In genomic region chr1:56411021-56411420, GRCh38 we compare ENCODE assay signal across 19 cellular contexts.
DNase-seq lines count a peak whose midpoint lies in the region; ATAC-seq and TF ChIP-seq lines count a peak whose summit lies in the region.
"Had no signal": no experiment of that assay in that cellular context is flagged by ENCODE, and none has a peak within 500 bp of the region (broad histone marks: within the 10 kb centered on the region; RNA-seq: fewer than 3 reads in every experiment).

No MANE protein-coding gene starts in this region.

- 40% methylated on average over 2 of the region's 2 CpGs for WGBS in right lobe of liver (ENCODE audit: insufficient coverage, low coverage, low lambda C conversion rate, missing lambda C conversion rate)
- WGBS in psoas muscle, 3 donors, result 77 to 93% (median 82%) methylated on average over 2 of the region's 2 CpGs
- 88% methylated on average over 2 of the region's 2 CpGs for WGBS in aorta, 2 donors
- WGBS in gastroesophageal sphincter (ENCODE audit: low coverage in 1 of 2), 2 donors, result 66 to 100% methylated on average over 1 to 2 of the region's 2 CpGs

- H3K27ac ChIP-seq in left ventricle myocardium inferior (replicated peaks) (peak overlapping the region; percentile 78), right lobe of liver (peak overlapping the region; percentile 58), psoas muscle (peak overlapping the region; percentile 4), aorta (ENCODE audit: low read depth in 1 of 2, low read length in 2 of 2) (peak overlapping the region in 1 of 2 donors; percentile 61), gastroesophageal sphincter (peak overlapping the region in 2 of 4 donors; percentile 12 to 40)
- H3K27ac ChIP-seq: C4-2B, RWPE1 had no signal

- TF ChIP-seq POLR2A in right lobe of liver (IDR thresholded peaks at IDR 0.05), result no peak
- no peak for TF ChIP-seq POLR2A in gastroesophageal sphincter (IDR thresholded peaks at IDR 0.05)

- H3K27me3 ChIP-seq in left ventricle myocardium inferior (ENCODE audit: low read depth) (no peaks in the 10 kb centered on the region), right lobe of liver (no peaks in the 10 kb centered on the region), psoas muscle (ENCODE audit: insufficient read depth in 3 of 3, low read length in 2 of 3) (peaks cover 0 to 3% (median 0%) of the 10 kb centered on the region in 3 donors), aorta (ENCODE audit: control insufficient read depth in 1 of 2, insufficient read depth in 2 of 2, low read length in 1 of 2) (no peaks in the 10 kb centered on the region), gastroesophageal sphincter (no peaks in the 10 kb centered on the region)

- no peaks in the 10 kb centered on the region for H3K9me3 Mint-ChIP-seq in activated CD4-positive, alpha-beta memory T cell treated with anti-CD3 and anti-CD28 coated beads for 36 hours

- no peak overlapping the region for H3K4me3 Mint-ChIP-seq in activated CD4-positive, alpha-beta memory T cell treated with anti-CD3 and anti-CD28 coated beads for 36 hours
- H3K4me3 Mint-ChIP-seq: H9 had no signal

- peaks cover 2% of the 10 kb centered on the region for H3K27me3 Mint-ChIP-seq in activated CD4-positive, alpha-beta memory T cell treated with anti-CD3 and anti-CD28 coated beads for 36 hours

- CTCF ChIA-PET in activated CD4-positive, alpha-beta memory T cell treated with anti-CD3 and anti-CD28 coated beads for 36 hours (lab: Charles Lee), result no interaction called here

- no peak for TF ChIP-seq CTCF in left ventricle myocardium inferior (IDR thresholded peaks at IDR 0.05; ENCODE audit: borderline replicate concordance)
- TF ChIP-seq CTCF in right lobe of liver (IDR thresholded peaks at IDR 0.05), result no peak
- no peak for TF ChIP-seq CTCF in psoas muscle (IDR thresholded peaks at IDR 0.05)
- TF ChIP-seq CTCF in gastroesophageal sphincter (IDR thresholded peaks at IDR 0.05), result no peak

- ATAC-seq in right lobe of liver (peak in 1 of 4 donors; percentile 18), psoas muscle (peak in 1 of 4 donors; percentile 22), aorta (ENCODE audit: low FRiP score) (peak; percentile 7), gastroesophageal sphincter (no peak)

- H3K27ac Mint-ChIP-seq in activated CD4-positive, alpha-beta memory T cell treated with anti-CD3 and anti-CD28 coated beads for 36 hours, result no peak overlapping the region
- H3K27ac Mint-ChIP-seq: H9 had no signal

- no peaks in the 10 kb centered on the region for H3K36me3 Mint-ChIP-seq in activated CD4-positive, alpha-beta memory T cell treated with anti-CD3 and anti-CD28 coated beads for 36 hours

- no peaks in the 10 kb centered on the region for H3K36me3 ChIP-seq in left ventricle myocardium inferior
- no peaks in the 10 kb centered on the region for H3K36me3 ChIP-seq in right lobe of liver
- H3K36me3 ChIP-seq in psoas muscle (ENCODE audit: insufficient read depth in 1 of 2, low read depth in 1 of 2), result no peaks in the 10 kb centered on the region
- no peaks in the 10 kb centered on the region for H3K36me3 ChIP-seq in aorta (ENCODE audit: control insufficient read depth in 1 of 2, insufficient read depth in 2 of 2, low read length in 1 of 2)
- no peaks in the 10 kb centered on the region for H3K36me3 ChIP-seq in gastroesophageal sphincter

- H3K4me1 Mint-ChIP-seq in activated CD4-positive, alpha-beta memory T cell treated with anti-CD3 and anti-CD28 coated beads for 36 hours (ENCODE audit: low read depth), result no peaks in the 10 kb centered on the region

- H3K4me3 ChIP-seq in left ventricle myocardium inferior (no peak overlapping the region), right lobe of liver (no peak overlapping the region), psoas muscle (no peak overlapping the region), aorta (ENCODE audit: low read length in 2 of 2) (no peak overlapping the region), gastroesophageal sphincter (no peak overlapping the region)

- POLR2A ChIA-PET in activated CD4-positive, alpha-beta memory T cell treated with anti-CD3 and anti-CD28 coated beads for 36 hours (lab: Charles Lee), result no interaction called here

- intact Hi-C loops in left ventricle myocardium inferior (cut with micrococcal nuclease) (no loop called here), cardiac septum (cut with DNase I) (loop anchor here (5.0 to 10.0 kb wide), 4 partner anchors 46 to 1046 kb away; no protein-coding TSS in a partner anchor), right lobe of liver (cut with DNase I) (no loop called here), psoas muscle (cut with DNase I) (no loop called here), aorta (cut with DNase I) (loop anchor here in 1 of 2 donors (10.0 kb wide), 1 partner anchor 164 kb away; the partner anchor contains the start of gene PLPP3)
- intact Hi-C loops in activated CD4-positive, alpha-beta memory T cell treated with anti-CD3 and anti-CD28 coated beads for 36 hours (cut with micrococcal nuclease), result no loop called here

- DNase-seq in left ventricle myocardium inferior (no peak), cardiac septum (ENCODE audit: low spot score) (no peak), right lobe of liver (no peak), psoas muscle (no peak), aorta (no peak), GOT3 (lab: John Stamatoyannopoulos, UW) (no peak)
- DNase-seq in activated CD4-positive, alpha-beta memory T cell treated with anti-CD3 and anti-CD28 coated beads for 36 hours, result no peak
- DNase-seq: DMS153; EL; H9; IMR-90; NCI-H1436 treated with DMSO at 0.1 percent for 48 hours; NCI-H2107; NCI-H226; NCI-H69; NK-92 treated with Interleukin-12 subunit alpha and Interleukin-12 subunit beta, amount 100 ng/mL, for 24 hours had no signal

- no peak for TF ChIP-seq EP300 in gastroesophageal sphincter (IDR thresholded peaks at IDR 0.05)

- H3K4me1 ChIP-seq in left ventricle myocardium inferior (peaks cover 27% of the 10 kb centered on the region), right lobe of liver (peaks cover 0 to 47% (median 17%) of the 10 kb centered on the region in 4 donors), psoas muscle (no peaks in the 10 kb centered on the region), aorta (ENCODE audit: control insufficient read depth in 1 of 2, insufficient read depth in 2 of 2, low read length in 2 of 2) (peaks cover 0 to 6% of the 10 kb centered on the region in 2 donors), gastroesophageal sphincter (no peaks in the 10 kb centered on the region)

- H3K9me3 ChIP-seq in left ventricle myocardium inferior (replicated peaks) (no peaks in the 10 kb centered on the region), right lobe of liver (no peaks in the 10 kb centered on the region), psoas muscle (no peaks in the 10 kb centered on the region), aorta (ENCODE audit: control insufficient read depth, low read length) (no peaks in the 10 kb centered on the region), gastroesophageal sphincter (no peaks in the 10 kb centered on the region)
